In genomic region chr1:182259229-182259872, GRCh38 we compare ENCODE assay signal across 8 cellular contexts.
DNase-seq lines count a peak whose midpoint lies in the region; ATAC-seq, FAIRE-seq and TF ChIP-seq lines count a peak whose summit lies in the region.

No MANE protein-coding gene starts in this region.

- H3K4me3 ChIP-seq in pancreas, result no peak overlapping the region

- no peaks in the 10 kb centered on the region for H3K36me3 ChIP-seq in pancreas

- intact Hi-C loops in pancreas (cut with DNase I), result no loop called here

- no peak overlapping the region for H3K27ac ChIP-seq in pancreas

- peak; percentile 43 to 98 (median 91) for DNase-seq in HUDEP-2 (lab: John Stamatoyannopoulos, UW; ENCODE audit: unreplicated experiment in 76 of 76)
- DNase-seq in activated CD4-positive, CD25-positive, alpha-beta regulatory T cell treated with anti-CD3 and anti-CD28 coated beads, Interleukin-2, amount 50 U/mL, for 16 hours (ENCODE audit: low read depth, low spot score), result peak; percentile 2
- peak; percentile 50 to 68 for DNase-seq in central memory CD8-positive, alpha-beta T cell (ENCODE audit: low spot score in 2 of 2)
- DNase-seq in pancreas, result peak in 3 of 6 donors; percentile 12 to 37 (median 21)
- no peak for DNase-seq in HuH-7.5 (ENCODE audit: low spot score)
- DNase-seq in NCI-H748 treated with DMSO at 0.1 percent for 48 hours (lab: John Stamatoyannopoulos, UW), result no peak

- no peaks in the 10 kb centered on the region for H3K9me3 ChIP-seq in pancreas

- H3K27me3 Mint-ChIP-seq in central memory CD8-positive, alpha-beta T cell, result no peaks in the 10 kb centered on the region

- no peak for TF ChIP-seq CTCF in pancreas (IDR thresholded peaks at IDR 0.05)

- FAIRE-seq in pancreas (lab: Jason Lieb, UNC), result no peak

- WGBS in pancreas, 2 donors, result 52% methylated on average over 4 of the region's 4 CpGs

- ATAC-seq in GM19438 (IDR thresholded peaks at IDR 0.05; ENCODE audit: low read depth, unreplicated experiment) (peak; percentile 71), pancreas (peak in 3 of 4 donors; percentile 66 to 83 (median 80)), HG03039 (IDR thresholded peaks at IDR 0.05; ENCODE audit: unreplicated experiment) (no peak)
- ATAC-seq in central memory CD8-positive, alpha-beta T cell (replicated peaks; ENCODE audit: extremely low read depth, poor library complexity, severe bottlenecking), result peak; percentile 89

- H3K36me3 Mint-ChIP-seq in central memory CD8-positive, alpha-beta T cell (ENCODE audit: insufficient read depth), result no peaks in the 10 kb centered on the region

- H3K4me1 ChIP-seq in pancreas, result peaks cover 0 to 6% (median 0%) of the 10 kb centered on the region in 3 donors

- H3K27ac Mint-ChIP-seq in central memory CD8-positive, alpha-beta T cell (ENCODE audit: low read depth), result peak overlapping the region; percentile 77

- no peaks in the 10 kb centered on the region for H3K27me3 ChIP-seq in pancreas

- no peaks in the 10 kb centered on the region for H3K9me3 Mint-ChIP-seq in central memory CD8-positive, alpha-beta T cell

- peak overlapping the region; percentile 54 for H3K4me3 Mint-ChIP-seq in central memory CD8-positive, alpha-beta T cell

- peaks cover 45% of the 10 kb centered on the region for H3K4me1 Mint-ChIP-seq in central memory CD8-positive, alpha-beta T cell

Comparison
In these comparisons a context has a peak if more than half of its experiments do, and no peak if none do; other contexts are left out.
1. DNase-seq: peak in HUDEP-2 (76 of 76), activated CD4-positive, CD25-positive, alpha-beta regulatory T cell treated with anti-CD3 and anti-CD28 coated beads, Interleukin-2, amount 50 U/mL, for 16 hours (single experiment) and central memory CD8-positive, alpha-beta T cell (2 of 2); none in HuH-7.5 (single experiment) and NCI-H748 treated with DMSO at 0.1 percent for 48 hours (single experiment).